Comparison of ENCODE assay signal across 7 cellular contexts in genomic region chr13:94516456-94516855, GRCh38. TPM values are rescaled to one million over a fixed set of nuclear protein-coding genes. Genes with fewer than 3 reads are reported as not detected.
"Had no signal": no experiment of that assay in that cellular context is flagged by ENCODE, and none has a peak within 500 bp of the region (broad histone marks: within the 10 kb centered on the region; RNA-seq: fewer than 3 reads in every experiment).

No MANE protein-coding gene starts in this region.

- DNase-seq: IMR-90, KBM-7 had no signal

- ATAC-seq: HepG2, K562 had no signal

- H3K4me3 Mint-ChIP-seq: IgD-negative memory B cell had no signal

- H3K4me3 ChIP-seq: K562 had no signal

- H3K27ac ChIP-seq: HL-60 had no signal

RNA-seq across cellular contexts. Expression of gene DCT, which starts 37.0 kb away (rescaled TPM):
- total RNA-seq: HepG2, HT-29, IMR-90 had no signal
- polyA plus RNA-seq: HepG2, IgD-negative memory B cell, IMR-90 had no signal
